ENCODE assay signal across 15 cellular contexts in the genomic region with DNA sequence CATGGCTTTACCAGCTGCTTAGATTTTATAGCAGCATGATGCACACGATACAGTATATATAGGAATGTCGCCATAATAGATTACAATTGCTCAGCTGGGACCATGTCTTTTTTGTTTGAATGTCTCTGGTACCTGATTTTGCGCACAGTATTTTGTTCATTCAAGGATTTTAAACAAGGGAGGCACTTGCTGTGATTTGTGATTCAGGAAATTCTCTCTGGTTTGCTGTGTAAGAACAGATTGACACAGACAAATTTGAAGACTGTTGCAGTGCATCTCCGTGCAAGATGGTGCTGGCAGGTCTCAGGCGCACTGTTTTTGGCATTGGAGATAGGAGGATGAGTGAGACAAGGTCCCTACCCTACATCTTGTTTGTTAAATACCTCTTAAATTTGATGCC. TPM values are rescaled to one million over a fixed set of nuclear protein-coding genes. Genes with fewer than 3 reads are reported as not detected.
DNase-seq lines count a peak whose midpoint lies in the region; ATAC-seq, FAIRE-seq and TF ChIP-seq lines count a peak whose summit lies in the region.
"Had no signal": no experiment of that assay in that cellular context is flagged by ENCODE, and none has a peak within 500 bp of the region (broad histone marks: within the 10 kb centered on the region; RNA-seq: fewer than 3 reads in every experiment).

No MANE protein-coding gene starts in this region.

- H3K9me3 ChIP-seq in hepatocyte (ENCODE audit: low read depth) (no peaks in the 10 kb centered on the region), tibial artery (no peaks in the 10 kb centered on the region), pancreas (no peaks in the 10 kb centered on the region)
- H3K9me3 ChIP-seq: BE2C, HAP-1, MG63 had no signal

- no peak for DNase-seq in activated naive CD4-positive, alpha-beta T cell treated with anti-CD3 and anti-CD28 coated beads, Interleukin-2, amount 50 U/mL, for 16 hours
- no peak for DNase-seq in activated T-helper 1 cell treated with anti-CD3 and anti-CD28 coated beads, Interleukin-12 subunit alpha, Interleukin-12 subunit beta, Interleukin-2, Interleukin-4 antibody, amounts not matched to agents 30 ng/mL and 10 ng/mL and 1 ng/mL, durations not matched to agents 14 hours and 24 hours and 36 hours (ENCODE audit: low spot score)
- DNase-seq in hepatocyte (ENCODE audit: low spot score), result no peak
- no peak for DNase-seq in type B pancreatic cell (ENCODE audit: extremely low spot score, unreplicated experiment)
- no peak for DNase-seq in activated CD4-positive, CD25-positive, alpha-beta regulatory T cell treated with anti-CD3 and anti-CD28 coated beads, Interleukin-2, amount 50 U/mL, for 72 hours
- no peak for DNase-seq in tibial artery
- DNase-seq in pancreas, result no peak
- DNase-seq: BE2C, foreskin melanocyte, MG63, NCI-H524 had no signal

- peaks cover 4% of the 10 kb centered on the region for H3K36me3 Mint-ChIP-seq in activated naive CD4-positive, alpha-beta T cell treated with anti-CD3 and anti-CD28 coated beads, Interleukin-2, amount 50 U/mL, for 24 hours
- H3K36me3 Mint-ChIP-seq in activated T-helper 1 cell treated with anti-CD3 and anti-CD28 coated beads, Interleukin-12 subunit alpha, Interleukin-12 subunit beta, Interleukin-2, Interleukin-4 antibody, amounts not matched to agents 30 ng/mL and 10 ng/mL and 1 ng/mL, durations not matched to agents 14 hours and 24 hours and 36 hours (ENCODE audit: low read depth), result peaks cover 18% of the 10 kb centered on the region
- H3K36me3 Mint-ChIP-seq in type B pancreatic cell, result peaks cover 14% of the 10 kb centered on the region

- TF ChIP-seq CTCF in hepatocyte (IDR thresholded peaks at IDR 0.05; ENCODE audit: poor library complexity), result no peak
- no peak for TF ChIP-seq CTCF in type B pancreatic cell (conservative IDR thresholded peaks at IDR 0.05)
- TF ChIP-seq CTCF in tibial artery (IDR thresholded peaks at IDR 0.05), result no peak
- no peak for TF ChIP-seq CTCF in pancreas (IDR thresholded peaks at IDR 0.05)

- H3K79me2 ChIP-seq in hepatocyte, result peaks cover 71% of the 10 kb centered on the region

- FAIRE-seq in pancreas (lab: Jason Lieb, UNC), result no peak

- intact Hi-C loops in activated T-helper 1 cell treated with anti-CD3 and anti-CD28 coated beads, Interleukin-12 subunit alpha, Interleukin-12 subunit beta, Interleukin-2, Interleukin-4 antibody, amounts not matched to agents 30 ng/mL and 10 ng/mL and 1 ng/mL, durations not matched to agents 14 hours and 24 hours and 36 hours (cut with micrococcal nuclease), result loop anchor here (5.0 kb wide), 2 partner anchors 80 to 465 kb away; partner anchors contain the start of genes ASXL1 and COMMD7
- intact Hi-C loops in tibial artery (cut with DNase I; ENCODE audit: low total_unique reads) (no loop called here), pancreas (cut with DNase I) (no loop called here)

- H3K27ac ChIP-seq in hepatocyte (peak overlapping the region; percentile 4), tibial artery (no peak overlapping the region), pancreas (no peak overlapping the region)

- ATAC-seq in pancreas, result no peak
- ATAC-seq: left lobe of liver had no signal

- peak overlapping the region; percentile 90 for H3K27ac Mint-ChIP-seq in activated naive CD4-positive, alpha-beta T cell treated with anti-CD3 and anti-CD28 coated beads, Interleukin-2, amount 50 U/mL, for 24 hours
- no peak overlapping the region for H3K27ac Mint-ChIP-seq in activated T-helper 1 cell treated with anti-CD3 and anti-CD28 coated beads, Interleukin-12 subunit alpha, Interleukin-12 subunit beta, Interleukin-2, Interleukin-4 antibody, amounts not matched to agents 30 ng/mL and 10 ng/mL and 1 ng/mL, durations not matched to agents 14 hours and 24 hours and 36 hours
- peak overlapping the region; percentile 96 for H3K27ac Mint-ChIP-seq in type B pancreatic cell

- H3K4me3 ChIP-seq in hepatocyte (no peak overlapping the region), tibial artery (no peak overlapping the region), pancreas (no peak overlapping the region)

- H3K27me3 ChIP-seq in hepatocyte, result no peaks in the 10 kb centered on the region
- no peaks in the 10 kb centered on the region for H3K27me3 ChIP-seq in tibial artery
- H3K27me3 ChIP-seq in pancreas, result no peaks in the 10 kb centered on the region
- H3K27me3 ChIP-seq: BE2C, MG63 had no signal

- peaks cover 50% of the 10 kb centered on the region for H3K4me1 Mint-ChIP-seq in activated naive CD4-positive, alpha-beta T cell treated with anti-CD3 and anti-CD28 coated beads, Interleukin-2, amount 50 U/mL, for 24 hours
- H3K4me1 Mint-ChIP-seq in activated T-helper 1 cell treated with anti-CD3 and anti-CD28 coated beads, Interleukin-12 subunit alpha, Interleukin-12 subunit beta, Interleukin-2, Interleukin-4 antibody, amounts not matched to agents 30 ng/mL and 10 ng/mL and 1 ng/mL, durations not matched to agents 14 hours and 24 hours and 36 hours (ENCODE audit: low read depth), result peaks cover 39% of the 10 kb centered on the region
- peaks cover 39% of the 10 kb centered on the region for H3K4me1 Mint-ChIP-seq in type B pancreatic cell (ENCODE audit: unreplicated experiment)

- H3K36me3 ChIP-seq in hepatocyte (replicated peaks; ENCODE audit: insufficient read depth, low read depth) (peaks cover 3% of the 10 kb centered on the region), tibial artery (peaks cover 6 to 20% (median 13%) of the 10 kb centered on the region in 3 donors), pancreas (peaks cover 0 to 7% (median 7%) of the 10 kb centered on the region in 3 donors)

- H3K4me1 ChIP-seq in hepatocyte (ENCODE audit: insufficient read depth) (peaks cover 14% of the 10 kb centered on the region), tibial artery (peaks cover 3 to 45% (median 28%) of the 10 kb centered on the region in 4 donors), pancreas (peaks cover 0 to 24% (median 7%) of the 10 kb centered on the region in 3 donors)
- H3K4me1 ChIP-seq: BE2C had no signal

- 80% methylated on average over 5 of the region's 5 CpGs for WGBS in hepatocyte (ENCODE audit: low lambda C conversion rate, missing lambda C conversion rate)
- 68 to 76% methylated on average over 5 of the region's 5 CpGs for WGBS in pancreas, 2 donors

- H3K4me2 ChIP-seq in hepatocyte, result peak overlapping the region; percentile 2

- no peak overlapping the region for H2AFZ ChIP-seq in hepatocyte

- no peaks in the 10 kb centered on the region for H3K27me3 Mint-ChIP-seq in activated naive CD4-positive, alpha-beta T cell treated with anti-CD3 and anti-CD28 coated beads, Interleukin-2, amount 50 U/mL, for 24 hours
- H3K27me3 Mint-ChIP-seq in activated T-helper 1 cell treated with anti-CD3 and anti-CD28 coated beads, Interleukin-12 subunit alpha, Interleukin-12 subunit beta, Interleukin-2, Interleukin-4 antibody, amounts not matched to agents 30 ng/mL and 10 ng/mL and 1 ng/mL, durations not matched to agents 14 hours and 24 hours and 36 hours (ENCODE audit: insufficient read depth), result no peaks in the 10 kb centered on the region
- H3K27me3 Mint-ChIP-seq in type B pancreatic cell, result no peaks in the 10 kb centered on the region

- peaks cover 54% of the 10 kb centered on the region for H4K20me1 ChIP-seq in hepatocyte (ENCODE audit: insufficient read depth, poor library complexity, severe bottlenecking)

- peak overlapping the region; percentile 84 for H3K4me3 Mint-ChIP-seq in activated naive CD4-positive, alpha-beta T cell treated with anti-CD3 and anti-CD28 coated beads, Interleukin-2, amount 50 U/mL, for 24 hours
- H3K4me3 Mint-ChIP-seq in activated T-helper 1 cell treated with anti-CD3 and anti-CD28 coated beads, Interleukin-12 subunit alpha, Interleukin-12 subunit beta, Interleukin-2, Interleukin-4 antibody, amounts not matched to agents 30 ng/mL and 10 ng/mL and 1 ng/mL, durations not matched to agents 14 hours and 24 hours and 36 hours, result peak overlapping the region; percentile 96
- peak overlapping the region; percentile 95 for H3K4me3 Mint-ChIP-seq in type B pancreatic cell

- H3K9me3 Mint-ChIP-seq in activated naive CD4-positive, alpha-beta T cell treated with anti-CD3 and anti-CD28 coated beads, Interleukin-2, amount 50 U/mL, for 24 hours, result no peaks in the 10 kb centered on the region
- no peaks in the 10 kb centered on the region for H3K9me3 Mint-ChIP-seq in activated T-helper 1 cell treated with anti-CD3 and anti-CD28 coated beads, Interleukin-12 subunit alpha, Interleukin-12 subunit beta, Interleukin-2, Interleukin-4 antibody, amounts not matched to agents 30 ng/mL and 10 ng/mL and 1 ng/mL, durations not matched to agents 14 hours and 24 hours and 36 hours
- no peaks in the 10 kb centered on the region for H3K9me3 Mint-ChIP-seq in type B pancreatic cell

- H3K9me2 ChIP-seq in hepatocyte (replicated peaks; ENCODE audit: insufficient read depth), result no peaks in the 10 kb centered on the region

RNA-seq across cellular contexts. Expression of gene MAPRE1, which starts 2.4 kb away (rescaled TPM):
- 142 and 146 TPM in 2 replicates for total RNA-seq in activated T-helper 1 cell treated with anti-CD3 and anti-CD28 coated beads, Interleukin-12 subunit alpha, Interleukin-12 subunit beta, Interleukin-2, Interleukin-4 antibody, amounts not matched to agents 30 ng/mL and 10 ng/mL and 1 ng/mL, durations not matched to agents 14 hours and 24 hours and 36 hours
- 141 and 147 TPM in 2 replicates for total RNA-seq in hepatocyte
- 54.8 and 67.7 TPM in 2 replicates for polyA plus RNA-seq in hepatocyte
- total RNA-seq in type B pancreatic cell (ENCODE audit: low replicate concordance), result 144 and 189 TPM in 2 replicates
- total RNA-seq in pancreas, result 10 to 100 TPM; 20.6 to 46.7 (median 32.6) TPM
- polyA plus RNA-seq in pancreas, result 10 to 100 TPM; 12.4 to 32.0 TPM

RNA-seq across cellular contexts. Expression of gene EFCAB8, which starts 36.5 kb away (rescaled TPM):
- total RNA-seq in activated T-helper 1 cell treated with anti-CD3 and anti-CD28 coated beads, Interleukin-12 subunit alpha, Interleukin-12 subunit beta, Interleukin-2, Interleukin-4 antibody, amounts not matched to agents 30 ng/mL and 10 ng/mL and 1 ng/mL, durations not matched to agents 14 hours and 24 hours and 36 hours, result 0.05 and 0.39 TPM in 2 replicates
- total RNA-seq in hepatocyte, result 0.53 TPM in 1 of 2 replicates, not detected in the other
- polyA plus RNA-seq in hepatocyte, result not detected in 2 replicates
- 0.07 and 0.97 TPM in 2 replicates for total RNA-seq in type B pancreatic cell (ENCODE audit: low replicate concordance)
- under 1 TPM in 5 of 6 donors, not detected in 1; 0.12 to 0.35 (median 0.19) TPM for total RNA-seq in pancreas
- polyA plus RNA-seq in pancreas, result under 1 TPM; 0.14 to 0.19 TPM
- total RNA-seq: SK-MEL-5 had no signal
